In genomic region chr1:235947989-235948388, GRCh38 we compare ENCODE assay signal across 16 cellular contexts.
"Had no signal": no experiment of that assay in that cellular context is flagged by ENCODE, and none has a peak within 500 bp of the region (broad histone marks: within the 10 kb centered on the region; RNA-seq: fewer than 3 reads in every experiment).

No MANE protein-coding gene starts in this region.

- H3K9me3 Mint-ChIP-seq: activated CD8-positive, alpha-beta T cell treated with anti-CD3 and anti-CD28 coated beads for 36 hours; activated naive CD8-positive, alpha-beta T cell treated with anti-CD3 and anti-CD28 coated beads, Interleukin-2, amount 10 ng/mL, durations not matched to agents 7 days and 5 days; activated T-helper 17 cell treated with anti-CD3 and anti-CD28 coated beads, Interleukin-2, amount 50 U/mL, for 72 hours; natural killer cell had no signal

- H3K4me3 ChIP-seq: body of pancreas, heart right ventricle, tibial artery had no signal

- H3K27me3 ChIP-seq: body of pancreas, heart right ventricle, tibial artery had no signal

- ATAC-seq: activated CD8-positive, alpha-beta T cell treated with anti-CD3 and anti-CD28 coated beads for 36 hours; activated T-helper 17 cell treated with anti-CD3 and anti-CD28 coated beads, Interleukin-2, amount 50 U/mL, for 72 hours; body of pancreas; natural killer cell; stimulated activated naive CD8-positive, alpha-beta T cell treated with anti-CD3 and anti-CD28 coated beads, Interleukin-15, Interleukin-2, amounts not matched to agents 100 U/mL and 50 U/mL, for 24 hours had no signal

- DNase-seq: activated CD4-positive, alpha-beta T cell treated with anti-CD3 and anti-CD28 coated beads, Interleukin-2, amount 10 ng/mL, durations not matched to agents 24 days and 14 days; activated CD8-positive, alpha-beta T cell treated with anti-CD3 and anti-CD28 coated beads for 36 hours; activated naive CD4-positive, alpha-beta T cell treated with Interleukin-2 at 50 U/mL for 16 hours; activated naive CD8-positive, alpha-beta T cell treated with anti-CD3 and anti-CD28 coated beads, Interleukin-2, amount 10 ng/mL, durations not matched to agents 7 days and 5 days; activated T-cell treated with anti-CD3 and anti-CD28 coated beads, Interleukin-2, amount 50 U/mL, for 1 hour; amygdala; body of pancreas; caudate nucleus; heart right ventricle; mesendoderm; natural killer cell; stimulated activated CD4-positive, alpha-beta T cell treated with anti-CD3 and anti-CD28 coated beads, Interleukin-2, amount 100 ng/mL, for 24 hours; stimulated activated naive CD8-positive, alpha-beta T cell treated with anti-CD3 and anti-CD28 coated beads, Interleukin-15, Interleukin-2, amounts not matched to agents 100 U/mL and 50 U/mL, for 24 hours; substantia nigra; tibial artery had no signal

- H3K27ac ChIP-seq: body of pancreas, tibial artery had no signal

- H3K27ac Mint-ChIP-seq: activated CD4-positive, alpha-beta T cell treated with anti-CD3 and anti-CD28 coated beads, Interleukin-2, amount 10 ng/mL, durations not matched to agents 24 days and 14 days; activated CD8-positive, alpha-beta T cell treated with anti-CD3 and anti-CD28 coated beads for 36 hours; activated naive CD8-positive, alpha-beta T cell treated with anti-CD3 and anti-CD28 coated beads, Interleukin-2, amount 10 ng/mL, durations not matched to agents 7 days and 5 days; activated T-helper 17 cell treated with anti-CD3 and anti-CD28 coated beads, Interleukin-2, amount 50 U/mL, for 72 hours; natural killer cell had no signal

- H3K4me1 ChIP-seq: body of pancreas, tibial artery had no signal

- H3K9me3 ChIP-seq: body of pancreas, heart right ventricle, tibial artery had no signal

- H3K4me3 Mint-ChIP-seq: activated CD4-positive, alpha-beta T cell treated with anti-CD3 and anti-CD28 coated beads, Interleukin-2, amount 10 ng/mL, durations not matched to agents 24 days and 14 days; activated CD8-positive, alpha-beta T cell treated with anti-CD3 and anti-CD28 coated beads for 36 hours; activated naive CD8-positive, alpha-beta T cell treated with anti-CD3 and anti-CD28 coated beads, Interleukin-2, amount 10 ng/mL, durations not matched to agents 7 days and 5 days; activated T-helper 17 cell treated with anti-CD3 and anti-CD28 coated beads, Interleukin-2, amount 50 U/mL, for 72 hours; natural killer cell had no signal

- H3K36me3 Mint-ChIP-seq: activated naive CD8-positive, alpha-beta T cell treated with anti-CD3 and anti-CD28 coated beads, Interleukin-2, amount 10 ng/mL, durations not matched to agents 7 days and 5 days; natural killer cell had no signal

- H3K27me3 Mint-ChIP-seq: activated CD8-positive, alpha-beta T cell treated with anti-CD3 and anti-CD28 coated beads for 36 hours; activated T-helper 17 cell treated with anti-CD3 and anti-CD28 coated beads, Interleukin-2, amount 50 U/mL, for 72 hours had no signal

- H3K36me3 ChIP-seq: heart right ventricle, tibial artery had no signal
